10 cellular contexts compared by ENCODE assay signal in genomic region chr17:20999044-20999573, GRCh38. TPM values are rescaled to one million over a fixed set of nuclear protein-coding genes. Genes with fewer than 3 reads are reported as not detected.
A peak's percentile ranks its signal among the peaks of the same experiment; 100 is the strongest.
DNase-seq lines count a peak whose midpoint lies in the region; ATAC-seq, FAIRE-seq and TF ChIP-seq lines count a peak whose summit lies in the region.
"Had no signal": no experiment of that assay in that cellular context is flagged by ENCODE, and none has a peak within 500 bp of the region (broad histone marks: within the 10 kb centered on the region; RNA-seq: fewer than 3 reads in every experiment).

No MANE protein-coding gene starts in this region.

- H3K4me3 ChIP-seq in astrocyte (ENCODE audit: insufficient read depth, low read depth, low read length) = no peak overlapping the region
- H3K4me3 ChIP-seq in kidney (ENCODE audit: low read length in 2 of 2) = no peak overlapping the region
- H3K4me3 ChIP-seq in H7 (ENCODE audit: insufficient read depth, low read depth, low read length) = no peak overlapping the region

- no peak for ATAC-seq in stimulated activated naive B cell treated with anti-CD40 and anti-IgM and Interleukin-4, amounts not matched to agents 10 μg/mL and 1 μg/mL and 100 μg/mL, for 72 hours (replicated peaks)
- ATAC-seq in HG02884 (IDR thresholded peaks at IDR 0.05; ENCODE audit: unreplicated experiment) = no peak

- DNase-seq in NCI-H748 (lab: John Stamatoyannopoulos, UW; ENCODE audit: unreplicated experiment) (peak; percentile 20), NCI-H748 treated with DMSO at 0.1 percent for 48 hours (lab: John Stamatoyannopoulos, UW) (no peak), astrocyte (ENCODE audit: low read depth) (peak; percentile 20), kidney (peak; percentile 82), NCI-H146 (lab: John Stamatoyannopoulos, UW) (no peak), H7 (no peak)
- no peak for DNase-seq in stimulated activated naive B cell treated with anti-CD40 and anti-IgM and Interleukin-4, amounts not matched to agents 10 μg/mL and 1 μg/mL and 100 μg/mL, for 72 hours
- DNase-seq: 8988T, NCI-H446 treated with DMSO at 0.1 percent for 48 hours had no signal

- H3K27ac ChIP-seq in astrocyte (ENCODE audit: low read depth, low read length) = no peak overlapping the region
- H3K27ac ChIP-seq in kidney (ENCODE audit: low read depth in 2 of 2, low read length in 2 of 2) = no peak overlapping the region

- no peaks in the 10 kb centered on the region for H3K27me3 Mint-ChIP-seq in astrocyte (ENCODE audit: low read depth, unreplicated experiment)
- no peaks in the 10 kb centered on the region for H3K27me3 Mint-ChIP-seq in stimulated activated naive B cell treated with anti-CD40 and anti-IgM and Interleukin-4, amounts not matched to agents 10 μg/mL and 1 μg/mL and 100 μg/mL, for 72 hours

- peaks cover 52% of the 10 kb centered on the region for H3K79me2 ChIP-seq in astrocyte (ENCODE audit: insufficient read depth, low read length)

- peak overlapping the region; percentile 84 for H3K27ac Mint-ChIP-seq in astrocyte (ENCODE audit: unreplicated experiment)
- H3K27ac Mint-ChIP-seq in stimulated activated naive B cell treated with anti-CD40 and anti-IgM and Interleukin-4, amounts not matched to agents 10 μg/mL and 1 μg/mL and 100 μg/mL, for 72 hours = peak overlapping the region; percentile 87

- peaks cover 71% of the 10 kb centered on the region for H4K20me1 ChIP-seq in astrocyte (ENCODE audit: insufficient read depth, low read length)

- no peak overlapping the region for H3K4me3 Mint-ChIP-seq in astrocyte (ENCODE audit: unreplicated experiment)
- H3K4me3 Mint-ChIP-seq in stimulated activated naive B cell treated with anti-CD40 and anti-IgM and Interleukin-4, amounts not matched to agents 10 μg/mL and 1 μg/mL and 100 μg/mL, for 72 hours = no peak overlapping the region

- H3K36me3 ChIP-seq in astrocyte (ENCODE audit: insufficient read depth, low read length) (peaks cover 36% of the 10 kb centered on the region), kidney (ENCODE audit: control insufficient read depth in 1 of 2, insufficient read depth in 2 of 2, low read length in 2 of 2) (peaks cover 19 to 22% of the 10 kb centered on the region in 2 donors), H7 (replicated peaks; ENCODE audit: control insufficient read depth, insufficient read depth, low read length) (peaks cover 26% of the 10 kb centered on the region)

- H3K9ac ChIP-seq in astrocyte (ENCODE audit: low read length) = no peak overlapping the region
- H3K9ac ChIP-seq in kidney (ENCODE audit: low read length in 2 of 2) = no peak overlapping the region

- H2AFZ ChIP-seq in astrocyte (ENCODE audit: low read depth, low read length) = no peak overlapping the region

- peaks cover 19% of the 10 kb centered on the region for H3K4me1 Mint-ChIP-seq in astrocyte (ENCODE audit: low read depth, unreplicated experiment)
- H3K4me1 Mint-ChIP-seq in stimulated activated naive B cell treated with anti-CD40 and anti-IgM and Interleukin-4, amounts not matched to agents 10 μg/mL and 1 μg/mL and 100 μg/mL, for 72 hours = peaks cover 4 to 10% of the 10 kb centered on the region in 2 donors

- H3K4me1 ChIP-seq in astrocyte (ENCODE audit: insufficient read depth, low read length) (peaks cover 9% of the 10 kb centered on the region), kidney (ENCODE audit: control insufficient read depth in 1 of 2, insufficient read depth in 1 of 2, low read depth in 1 of 2, low read length in 2 of 2) (peaks cover 0 to 9% of the 10 kb centered on the region in 2 donors)

- TF ChIP-seq CTCF in astrocyte (IDR thresholded peaks at IDR 0.05; ENCODE audit: insufficient read depth, low read depth, low read length) = no peak
- TF ChIP-seq CTCF in kidney (IDR thresholded peaks at IDR 0.05; ENCODE audit: borderline replicate concordance, extremely low read depth, insufficient read depth) = no peak

- no peaks in the 10 kb centered on the region for H3K9me3 Mint-ChIP-seq in astrocyte (ENCODE audit: unreplicated experiment)
- H3K9me3 Mint-ChIP-seq in stimulated activated naive B cell treated with anti-CD40 and anti-IgM and Interleukin-4, amounts not matched to agents 10 μg/mL and 1 μg/mL and 100 μg/mL, for 72 hours = no peaks in the 10 kb centered on the region

- FAIRE-seq in astrocyte (lab: Jason Lieb, UNC) (no peak), kidney (lab: Jason Lieb, UNC) (no peak)

- H3K9me3 ChIP-seq in astrocyte (ENCODE audit: insufficient read depth, low read depth, low read length) (peaks cover under 1% of the 10 kb centered on the region), kidney (ENCODE audit: control insufficient read depth in 1 of 2, low read length in 2 of 2) (no peaks in the 10 kb centered on the region)

- H3K4me2 ChIP-seq in astrocyte (ENCODE audit: low read length) = no peak overlapping the region

- H3K36me3 Mint-ChIP-seq in astrocyte (ENCODE audit: low read depth, unreplicated experiment) = peaks cover 32% of the 10 kb centered on the region
- H3K36me3 Mint-ChIP-seq in stimulated activated naive B cell treated with anti-CD40 and anti-IgM and Interleukin-4, amounts not matched to agents 10 μg/mL and 1 μg/mL and 100 μg/mL, for 72 hours = peaks cover 12 to 39% of the 10 kb centered on the region in 2 donors

- intact Hi-C loops in kidney (cut with DNase I) = no loop called here

- no peaks in the 10 kb centered on the region for H3K27me3 ChIP-seq in astrocyte (ENCODE audit: insufficient read depth, low read length)
- H3K27me3 ChIP-seq in H7 (ENCODE audit: control insufficient read depth, insufficient read depth, low read length) = no peaks in the 10 kb centered on the region

RNA-seq across cellular contexts. Expression of gene USP22, which starts 43.7 kb away (rescaled TPM):
- total RNA-seq in astrocyte (243 and 266 TPM in 2 replicates), kidney (176 TPM)
- 47.8 TPM for polyA plus RNA-seq in kidney (ENCODE audit: insufficient read depth, low read depth, low replicate concordance)
- total RNA-seq in H7 (2014; rRNA removed; shearing (Covaris generic)) = 432 and 539 TPM in 2 replicates

Comparison
In these comparisons a context has a peak if more than half of its experiments do, and no peak if none do; other contexts are left out.
1. DNase-seq: peak in NCI-H748 (single experiment), astrocyte (single experiment) and kidney (single experiment); none in NCI-H748 treated with DMSO at 0.1 percent for 48 hours (single experiment), stimulated activated naive B cell treated with anti-CD40 and anti-IgM and Interleukin-4, amounts not matched to agents 10 μg/mL and 1 μg/mL and 100 μg/mL, for 72 hours (single experiment), NCI-H146 (single experiment) and H7 (single experiment).